In genomic region chr1:82114887-82115286, GRCh38 we compare ENCODE assay signal across 35 cellular contexts.
DNase-seq lines count a peak whose midpoint lies in the region; ATAC-seq, FAIRE-seq and TF ChIP-seq lines count a peak whose summit lies in the region.
"Had no signal": no experiment of that assay in that cellular context is flagged by ENCODE, and none has a peak within 500 bp of the region (broad histone marks: within the 10 kb centered on the region; RNA-seq: fewer than 3 reads in every experiment).

No MANE protein-coding gene starts in this region.

- no peaks in the 10 kb centered on the region for H4K20me1 ChIP-seq in HepG2 (ENCODE audit: insufficient read depth, low read length)
- H4K20me1 ChIP-seq in PC-9 (ENCODE audit: insufficient read depth) = no peaks in the 10 kb centered on the region
- H4K20me1 ChIP-seq in GM12878 (ENCODE audit: control insufficient read depth, insufficient read depth) = no peaks in the 10 kb centered on the region
- H4K20me1 ChIP-seq in K562 (replicated peaks; ENCODE audit: control insufficient read depth, insufficient read depth, low read length) = no peaks in the 10 kb centered on the region
- H4K20me1 ChIP-seq: BLaER1; BLaER1 treated with 17β-estradiol and CSF1 and Interleukin-3, amounts not matched to agents 10 nM and 100 nM had no signal

- ATAC-seq in HepG2 (no peak), right lobe of liver (no peak), GM12878 (no peak), K562 (no peak), HG03175 (IDR thresholded peaks at IDR 0.05; ENCODE audit: unreplicated experiment) (no peak)
- ATAC-seq: A549; CD8-positive, alpha-beta T cell had no signal

- BruUV-seq in HepG2 (replicated peaks; lab: Mats Ljungman, UMichigan) = no TSS peak
- BruUV-seq in PC-9 (replicated peaks; lab: Mats Ljungman, UMichigan) = no TSS peak
- BruUV-seq in GM12878 (replicated peaks; lab: Mats Ljungman, UMichigan) = no TSS peak
- no TSS peak for BruUV-seq in K562 (replicated peaks; lab: Mats Ljungman, UMichigan)

- no peak overlapping the region for H3K4me2 ChIP-seq in HepG2 (ENCODE audit: low read depth, low read length)
- H3K4me2 ChIP-seq in PC-9 = no peak overlapping the region
- H3K4me2 ChIP-seq in GM12878 (ENCODE audit: control insufficient read depth, insufficient read depth) = no peak overlapping the region
- H3K4me2 ChIP-seq in K562 (ENCODE audit: insufficient read depth, low read length) = no peak overlapping the region
- H3K4me2 ChIP-seq: A549; BLaER1; BLaER1 treated with 17β-estradiol and CSF1 and Interleukin-3, amounts not matched to agents 10 nM and 100 nM had no signal

- no peak for DNase-seq in HepG2 (ENCODE audit: low spot score)
- DNase-seq in right lobe of liver = no peak
- no peak for DNase-seq in PC-9
- DNase-seq in GM12878 (ENCODE audit: low read depth, low spot score) = no peak
- DNase-seq in K562 (ENCODE audit: extremely low read depth in 1 of 4, low spot score in 3 of 4) = no peak
- DNase-seq in SK-N-DZ (ENCODE audit: low spot score) = no peak
- DNase-seq in uterus = no peak
- DNase-seq: 8988T; ACHN; AML-193; BE2C; C1 segment of cervical spinal cord; Caco-2; Calu3; CD4-positive, alpha-beta memory T cell; CD4-positive, alpha-beta T cell; CD4-positive, CD25-positive, alpha-beta regulatory T cell; CD8-positive, alpha-beta memory T cell; CD8-positive, alpha-beta T cell; COR-L47; DMS 273 treated with DMSO at 0.1 percent for 48 hours; DMS153; DMS53; DMS79; DMS79 treated with DMSO at 0.1 percent for 48 hours; DND-41; EL had no signal

- no peaks in the 10 kb centered on the region for H3F3A ChIP-seq in PC-9 (ENCODE audit: insufficient read depth, low read depth)

- CTCF ChIA-PET in HepG2 (lab: Yijun Ruan, JAX; ENCODE audit: low intra/inter-chr PET ratio, low total read pairs) = no interaction called here
- CTCF ChIA-PET in PC-9 (lab: Charles Lee) = no interaction called here
- CTCF ChIA-PET in GM12878 (lab: Yijun Ruan, JAX) = no interaction called here
- CTCF ChIA-PET in K562 (lab: Yijun Ruan, JAX; ENCODE audit: low intra/inter-chr PET ratio) = no interaction called here

- TF ChIP-seq CTCF in HepG2 (CRISPR knock-in tag; IDR thresholded peaks at IDR 0.05) = no peak
- TF ChIP-seq CTCF in right lobe of liver (IDR thresholded peaks at IDR 0.05) = no peak
- TF ChIP-seq CTCF in PC-9 (conservative IDR thresholded peaks at IDR 0.05) = no peak
- TF ChIP-seq CTCF in GM12878 (IDR thresholded peaks at IDR 0.05 in 2 of 3, conservative IDR thresholded peaks at IDR 0.05 in 1 of 3; ENCODE audit: control insufficient read depth in 2 of 3, extremely low read depth in 1 of 3, insufficient read depth in 1 of 3, low read depth in 3 of 3, low read length in 3 of 3) = no peak
- TF ChIP-seq CTCF in K562 (IDR thresholded peaks at IDR 0.05 in 2 of 3, conservative IDR thresholded peaks at IDR 0.05 in 1 of 3; ENCODE audit: insufficient read depth in 2 of 3, low read depth in 1 of 3, low read length in 3 of 3) = no peak
- no peak for TF ChIP-seq CTCF in uterus (IDR thresholded peaks at IDR 0.05)

- in situ Hi-C loops in HepG2 (cut with HindIII; ENCODE audit: extremely low pct_ligation_motif_present, low pct_unique_long_range_greater_than_20kb) = no loop called here
- in situ Hi-C loops in GM12878 (cut with MboI) = no loop called here
- in situ Hi-C loops in K562 (cut with MboI) = no loop called here

- H3K4me1 ChIP-seq in HepG2 (ENCODE audit: insufficient read depth, low read length) = no peaks in the 10 kb centered on the region
- peaks cover 0 to 5% (median 0%) of the 10 kb centered on the region in 4 donors for H3K4me1 ChIP-seq in right lobe of liver
- no peaks in the 10 kb centered on the region for H3K4me1 ChIP-seq in PC-9 (replicated peaks; ENCODE audit: insufficient read depth)
- H3K4me1 ChIP-seq in GM12878 (ENCODE audit: control insufficient read depth, insufficient read depth, low read length) = no peaks in the 10 kb centered on the region
- H3K4me1 ChIP-seq in K562 (replicated peaks in 1 of 2; ENCODE audit: control insufficient read depth in 2 of 2, insufficient read depth in 2 of 2, low read length in 2 of 2) = no peaks in the 10 kb centered on the region
- H3K4me1 ChIP-seq in uterus = no peaks in the 10 kb centered on the region
- H3K4me1 ChIP-seq: A549; BE2C; BLaER1; BLaER1 treated with 17β-estradiol and CSF1 and Interleukin-3, amounts not matched to agents 10 nM and 100 nM; Caco-2 had no signal

- SMC1A ChIA-PET in GM12878 (lab: Charles Lee; ENCODE audit: uncharacterized antibody, unreplicated experiment) = no interaction called here

- POLR2A ChIA-PET in HepG2 (lab: Yijun Ruan, JAX) (no interaction called here), PC-9 (lab: Charles Lee; ENCODE audit: unreplicated experiment) (no interaction called here), GM12878 (lab: Charles Lee) (no interaction called here), K562 (lab: Yijun Ruan, JAX) (no interaction called here)

- intact Hi-C loops in HepG2 (cut with micrococcal nuclease; ENCODE audit: unreplicated experiment) (no loop called here), right lobe of liver (cut with DNase I) (no loop called here), PC-9 (cut with micrococcal nuclease; ENCODE audit: unreplicated experiment) (no loop called here), GM12878 (cut with micrococcal nuclease; ENCODE audit: unreplicated experiment) (no loop called here), K562 (cut with micrococcal nuclease) (no loop called here), uterus (cut with DNase I; ENCODE audit: low total_unique reads) (no loop called here)

- no peak overlapping the region for H3K27ac ChIP-seq in HepG2 (ENCODE audit: extremely low read length, insufficient read depth, low read length)
- H3K27ac ChIP-seq in right lobe of liver = no peak overlapping the region
- no peak overlapping the region for H3K27ac ChIP-seq in PC-9
- no peak overlapping the region for H3K27ac ChIP-seq in GM12878 (ENCODE audit: control insufficient read depth, insufficient read depth)
- no peak overlapping the region for H3K27ac ChIP-seq in K562 (ENCODE audit: extremely low read depth, low read depth, low read length)
- no peak overlapping the region for H3K27ac ChIP-seq in uterus
- H3K27ac ChIP-seq: 22Rv1; A549; BLaER1; BLaER1 treated with 17β-estradiol and CSF1 and Interleukin-3, amounts not matched to agents 10 nM and 100 nM; C4-2B had no signal

- no peak overlapping the region for H2AFZ ChIP-seq in HepG2 (ENCODE audit: low read length)
- 0 out of 2 replicates have a peak overlapping the region, but pooled peaks have one; percentile 3 for H2AFZ ChIP-seq in PC-9
- no peak overlapping the region for H2AFZ ChIP-seq in GM12878 (ENCODE audit: control insufficient read depth, low read depth, low read length)
- no peak overlapping the region for H2AFZ ChIP-seq in K562 (ENCODE audit: low read depth, low read length)

- RAD21 ChIA-PET in GM12878 (lab: Charles Lee; ENCODE audit: unreplicated experiment) = interaction anchor here (1.6 kb wide), 1 partner anchor 24 kb away, joined by 3 read pairs; no protein-coding TSS in a partner anchor

- H3K79me2 ChIP-seq in HepG2 (ENCODE audit: insufficient read depth, low read length) = no peaks in the 10 kb centered on the region
- H3K79me2 ChIP-seq in PC-9 (ENCODE audit: low read depth) = no peaks in the 10 kb centered on the region
- no peaks in the 10 kb centered on the region for H3K79me2 ChIP-seq in GM12878 (ENCODE audit: control insufficient read depth, insufficient read depth, low read length)
- H3K79me2 ChIP-seq in K562 (ENCODE audit: control insufficient read depth, insufficient read depth, low read length) = no peaks in the 10 kb centered on the region

- no peaks in the 10 kb centered on the region; the same call in 1 of the 2 replicates for H3K9me2 ChIP-seq in PC-9 (ENCODE audit: insufficient read depth)

- no peaks in the 10 kb centered on the region for H3K36me3 ChIP-seq in HepG2 (replicated peaks in 1 of 2; ENCODE audit: control insufficient read depth in 1 of 2, insufficient read depth in 2 of 2, low read length in 2 of 2)
- H3K36me3 ChIP-seq in right lobe of liver = no peaks in the 10 kb centered on the region
- H3K36me3 ChIP-seq in PC-9 (ENCODE audit: low read depth) = no peaks in the 10 kb centered on the region
- no peaks in the 10 kb centered on the region for H3K36me3 ChIP-seq in GM12878 (ENCODE audit: control insufficient read depth in 2 of 2, insufficient read depth in 2 of 2, low read length in 1 of 2)
- no peaks in the 10 kb centered on the region for H3K36me3 ChIP-seq in K562 (ENCODE audit: control insufficient read depth, insufficient read depth, low read length)
- no peaks in the 10 kb centered on the region for H3K36me3 ChIP-seq in uterus
- H3K36me3 ChIP-seq: BE2C; BLaER1; BLaER1 treated with 17β-estradiol and CSF1 and Interleukin-3, amounts not matched to agents 10 nM and 100 nM had no signal

- WGBS in HepG2 (ENCODE audit: low lambda C conversion rate) = 2% methylated on average over 4 of the region's 4 CpGs
- 59% methylated on average over 4 of the region's 4 CpGs for WGBS in right lobe of liver (ENCODE audit: insufficient coverage, low coverage, low lambda C conversion rate, missing lambda C conversion rate)
- 1% methylated on average over 4 of the region's 4 CpGs for WGBS in GM12878 (ENCODE audit: insufficient coverage, insufficient replicate concordance, low lambda C conversion rate, missing lambda C conversion rate)
- WGBS in K562 (ENCODE audit: insufficient coverage, low coverage, missing lambda C conversion rate) = 1% methylated on average over 4 of the region's 4 CpGs

- no peak for TF ChIP-seq RAD21 in HepG2 (CRISPR knock-in tag; IDR thresholded peaks at IDR 0.05)
- no peak for TF ChIP-seq RAD21 in GM12878 (IDR thresholded peaks at IDR 0.05; ENCODE audit: insufficient read depth, low read depth, low read length)
- no peak for TF ChIP-seq RAD21 in K562 (CRISPR knock-in tag; conservative IDR thresholded peaks at IDR 0.05 in 1 of 2, IDR thresholded peaks at IDR 0.05 in 1 of 2)

- H3K9ac ChIP-seq in HepG2 (ENCODE audit: insufficient read depth, low read depth, low read length) (no peak overlapping the region), GM12878 (ENCODE audit: control insufficient read depth, insufficient read depth, low read length) (no peak overlapping the region), K562 (ENCODE audit: insufficient read depth in 1 of 2, low read depth in 2 of 2, low read length in 2 of 2) (no peak overlapping the region)
- H3K9ac ChIP-seq: BLaER1; BLaER1 treated with 17β-estradiol and CSF1 and Interleukin-3, amounts not matched to agents 10 nM and 100 nM had no signal

- no peak overlapping the region for H3K4me3 ChIP-seq in HepG2 (replicated peaks in 1 of 3; ENCODE audit: insufficient read depth in 1 of 3, low read depth in 2 of 3, low read length in 3 of 3)
- H3K4me3 ChIP-seq in right lobe of liver = no peak overlapping the region
- no peak overlapping the region for H3K4me3 ChIP-seq in PC-9
- no peak overlapping the region for H3K4me3 ChIP-seq in GM12878
- H3K4me3 ChIP-seq in K562 = no peak overlapping the region
- no peak overlapping the region for H3K4me3 ChIP-seq in uterus
- H3K4me3 ChIP-seq: A549; BLaER1; BLaER1 treated with 17β-estradiol and CSF1 and Interleukin-3, amounts not matched to agents 10 nM and 100 nM had no signal

- peaks cover 68% of the 10 kb centered on the region for H3K9me3 ChIP-seq in HepG2 (ENCODE audit: low read length)
- H3K9me3 ChIP-seq in right lobe of liver = no peaks in the 10 kb centered on the region
- H3K9me3 ChIP-seq in PC-9 (ENCODE audit: insufficient read depth, low read depth) = no peaks in the 10 kb centered on the region
- H3K9me3 ChIP-seq in GM12878 (replicated peaks; ENCODE audit: control insufficient read depth, insufficient read depth, low read length) = no peaks in the 10 kb centered on the region
- H3K9me3 ChIP-seq in K562 (replicated peaks; ENCODE audit: control insufficient read depth, insufficient read depth, low read depth, low read length) = no peaks in the 10 kb centered on the region
- no peaks in the 10 kb centered on the region for H3K9me3 ChIP-seq in uterus
- H3K9me3 ChIP-seq: A549; BE2C; BLaER1; BLaER1 treated with 17β-estradiol and CSF1 and Interleukin-3, amounts not matched to agents 10 nM and 100 nM; Caco-2 had no signal

- no peak for TF ChIP-seq EP300 in HepG2 (IDR thresholded peaks at IDR 0.05; ENCODE audit: low read depth in 2 of 2, low read length in 2 of 2)
- no peak for TF ChIP-seq EP300 in HepG2 (CRISPR knock-in tag; IDR thresholded peaks at IDR 0.05; ENCODE audit: borderline replicate concordance)
- TF ChIP-seq EP300 in GM12878 (IDR thresholded peaks at IDR 0.05; ENCODE audit: borderline replicate concordance in 1 of 2, control insufficient read depth in 1 of 2, low read depth in 2 of 2, low read length in 2 of 2) = no peak
- no peak for TF ChIP-seq EP300 in K562 (IDR thresholded peaks at IDR 0.05; ENCODE audit: low read length)

- H3K27me3 ChIP-seq in HepG2 (ENCODE audit: control insufficient read depth in 1 of 2, insufficient read depth in 2 of 2, low read length in 2 of 2) (no peaks in the 10 kb centered on the region), right lobe of liver (no peaks in the 10 kb centered on the region), PC-9 (ENCODE audit: insufficient read depth, low read depth) (no peaks in the 10 kb centered on the region), GM12878 (replicated peaks in 1 of 2; ENCODE audit: control insufficient read depth in 2 of 2, insufficient read depth in 2 of 2, low read length in 1 of 2) (no peaks in the 10 kb centered on the region), K562 (ENCODE audit: control insufficient read depth in 2 of 2, insufficient read depth in 2 of 2, low read length in 2 of 2) (no peaks in the 10 kb centered on the region), uterus (no peaks in the 10 kb centered on the region)
- H3K27me3 ChIP-seq: BE2C; BLaER1; BLaER1 treated with 17β-estradiol and CSF1 and Interleukin-3, amounts not matched to agents 10 nM and 100 nM had no signal

- FAIRE-seq in HepG2 (lab: Jason Lieb, UNC) = no peak
- no peak for FAIRE-seq in GM12878 (lab: Jason Lieb, UNC)
- FAIRE-seq in K562 (lab: Jason Lieb, UNC) = no peak
- FAIRE-seq: A204.1, A549, D721Med had no signal

- no peaks in the 10 kb centered on the region for H3K9me1 ChIP-seq in K562 (ENCODE audit: control insufficient read depth, insufficient read depth, low read length)

- TF ChIP-seq POLR2A in HepG2 (IDR thresholded peaks at IDR 0.05; ENCODE audit: insufficient read depth in 1 of 2, low read depth in 2 of 2, low read length in 2 of 2) (no peak), right lobe of liver (IDR thresholded peaks at IDR 0.05) (no peak), GM12878 (IDR thresholded peaks at IDR 0.05; ENCODE audit: low read depth, low read length) (no peak), K562 (conservative IDR thresholded peaks at IDR 0.05) (no peak), uterus (IDR thresholded peaks at IDR 0.05) (no peak)

Comparison
In these comparisons a context has a peak if more than half of its experiments do, and no peak if none do; other contexts are left out.
1. Of the 241 proteins assayed by ChIP-seq in both HepG2 and K562: peak only in HepG2: RAD51; only in K562: TFE3; in both: none; in neither: 239.